Comparison of ENCODE assay signal across 8 cellular contexts in genomic region chr1:230568008-230568407, GRCh38.
A peak's percentile ranks its signal among the peaks of the same experiment; 100 is the strongest.
DNase-seq lines count a peak whose midpoint lies in the region; ATAC-seq and TF ChIP-seq lines count a peak whose summit lies in the region.

No MANE protein-coding gene starts in this region.

- 49% methylated on average over 8 of the region's 8 CpGs for WGBS in prostate gland

- DNase-seq in Daoy (ENCODE audit: low read depth) (peak; percentile 58), HFF-Myc (ENCODE audit: extremely low read depth, low read depth) (no peak), neural crest cell (ENCODE audit: low read depth, low spot score) (no peak), prostate gland (ENCODE audit: low spot score) (no peak), NCI-H2081 treated with DMSO at 0.1 percent for 48 hours (lab: John Stamatoyannopoulos, UW) (no peak), T-helper 17 cell (no peak)
- peak; percentile 41 to 55 for DNase-seq in activated T-cell treated with anti-CD3 and anti-CD28 coated beads, Interleukin-2, amount 50 U/mL, for 48 hours

- H3K9me3 Mint-ChIP-seq in neural crest cell, result no peaks in the 10 kb centered on the region

- no peak overlapping the region for H3K4me3 ChIP-seq in HFF-Myc (replicated peaks; ENCODE audit: low read depth, low read length)
- no peak overlapping the region for H3K4me3 ChIP-seq in prostate gland

- H3K4me1 Mint-ChIP-seq in neural crest cell (peaks cover 28% of the 10 kb centered on the region), T-helper 17 cell (peaks cover 5% of the 10 kb centered on the region)

- H3K9me3 ChIP-seq in prostate gland, result no peaks in the 10 kb centered on the region
- no peaks in the 10 kb centered on the region for H3K9me3 ChIP-seq in T-helper 17 cell (ENCODE audit: control insufficient read depth, low read length, poor library complexity, severe bottlenecking)

- intact Hi-C loops in prostate gland (cut with DNase I), result no loop called here

- H3K27me3 ChIP-seq in prostate gland (replicated peaks; ENCODE audit: insufficient read depth), result no peaks in the 10 kb centered on the region

- H3K27ac ChIP-seq in prostate gland, result no peak overlapping the region

- no peaks in the 10 kb centered on the region for H3K36me3 ChIP-seq in prostate gland

- peaks cover 5% of the 10 kb centered on the region for H3K27me3 Mint-ChIP-seq in neural crest cell (ENCODE audit: low read depth)
- peaks cover 67% of the 10 kb centered on the region for H3K27me3 Mint-ChIP-seq in T-helper 17 cell

- ATAC-seq in GM18909 (IDR thresholded peaks at IDR 0.05; ENCODE audit: poor library complexity, unreplicated experiment), result no peak
- ATAC-seq in T-helper 17 cell, result no peak

- no peaks in the 10 kb centered on the region for H3K4me1 ChIP-seq in prostate gland (replicated peaks)

- H3K27ac Mint-ChIP-seq in neural crest cell (ENCODE audit: unreplicated experiment), result no peak overlapping the region
- no peak overlapping the region for H3K27ac Mint-ChIP-seq in T-helper 17 cell

- no peak for TF ChIP-seq POLR2A in prostate gland (IDR thresholded peaks at IDR 0.05)

- H3K36me3 Mint-ChIP-seq in neural crest cell (ENCODE audit: low read depth), result no peaks in the 10 kb centered on the region
- H3K36me3 Mint-ChIP-seq in T-helper 17 cell (ENCODE audit: low read depth), result no peaks in the 10 kb centered on the region

- peak; percentile 5 for TF ChIP-seq CTCF in HFF-Myc (IDR thresholded peaks at IDR 0.05; ENCODE audit: low read depth, low read length, missing control alignments)
- peak; percentile 42 for TF ChIP-seq CTCF in neural crest cell (conservative IDR thresholded peaks at IDR 0.05)
- TF ChIP-seq CTCF in prostate gland (IDR thresholded peaks at IDR 0.05), result peak in 1 of 4 experiments; percentile 33

- H3K4me3 Mint-ChIP-seq in neural crest cell (no peak overlapping the region), T-helper 17 cell (no peak overlapping the region)

Comparison
In these comparisons a context has a peak if more than half of its experiments do, and no peak if none do; other contexts are left out.
1. DNase-seq: peak in Daoy (single experiment) and activated T-cell treated with anti-CD3 and anti-CD28 coated beads, Interleukin-2, amount 50 U/mL, for 48 hours (2 of 2); none in HFF-Myc (single experiment), neural crest cell (single experiment), prostate gland (single experiment), NCI-H2081 treated with DMSO at 0.1 percent for 48 hours (single experiment) and T-helper 17 cell (0 of 3).